In the genomic region with DNA sequence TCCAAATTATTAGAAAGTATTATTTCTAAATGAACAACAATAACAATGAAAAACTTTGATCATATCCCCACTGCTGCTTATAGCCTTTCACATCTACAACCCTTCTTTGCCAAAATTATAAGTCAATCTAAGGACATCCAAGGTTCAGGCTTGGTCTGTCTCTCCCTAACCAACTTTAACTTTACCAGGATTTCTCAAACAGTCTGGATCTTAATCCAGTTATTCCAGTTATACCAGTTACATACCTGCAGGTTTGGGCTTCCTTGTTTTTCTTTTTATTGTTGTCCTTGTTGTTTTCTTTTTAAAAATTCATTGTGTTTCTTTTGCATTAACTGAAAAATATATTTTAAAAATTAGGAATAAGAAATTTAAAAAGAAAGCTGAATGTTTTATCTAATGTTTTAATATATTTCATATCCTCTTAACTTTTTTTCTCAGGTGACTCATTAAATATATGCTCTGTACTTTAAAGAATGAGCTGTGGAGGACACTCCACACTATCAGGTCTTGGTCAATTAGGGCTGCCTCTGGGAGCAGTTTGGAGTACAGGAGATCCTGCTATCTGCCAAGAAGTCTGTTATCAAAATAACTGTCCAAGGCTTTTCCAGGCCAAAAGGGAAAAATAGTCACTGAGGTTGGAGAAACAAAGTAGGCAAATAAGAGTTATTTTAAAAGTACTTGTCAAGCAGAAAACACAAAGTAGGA, we compare ENCODE assay signal across 15 cellular contexts.
DNase-seq lines count a peak whose midpoint lies in the region; ATAC-seq and TF ChIP-seq lines count a peak whose summit lies in the region.
"Had no signal": no experiment of that assay in that cellular context is flagged by ENCODE, and none has a peak within 500 bp of the region (broad histone marks: within the 10 kb centered on the region; RNA-seq: fewer than 3 reads in every experiment).

No MANE protein-coding gene starts in this region.

- no peak overlapping the region for H2BK12ac ChIP-seq in trophoblast cell (ENCODE audit: low read length)

- H4K91ac ChIP-seq in trophoblast cell (ENCODE audit: low read depth, low read length), result no peak overlapping the region

- H2AK5ac ChIP-seq in trophoblast cell (ENCODE audit: low read length), result no peak overlapping the region

- H3K27me3 ChIP-seq in trophoblast cell (ENCODE audit: insufficient read depth, low read length), result no peaks in the 10 kb centered on the region
- H3K27me3 ChIP-seq: BLaER1 had no signal

- peak overlapping the region; percentile 19 for H3K27ac ChIP-seq in trophoblast cell (ENCODE audit: low read depth, low read length)
- H3K27ac ChIP-seq: BLaER1 had no signal

- DNase-seq in DMS53 (lab: John Stamatoyannopoulos, UW) (peak; percentile 58), LNCaP clone FGC (ENCODE audit: low read depth) (peak; percentile 73), epithelial cell of esophagus (ENCODE audit: low read depth) (peak; percentile 63), trophoblast cell (peak; percentile 1 to 84), NCI-H82 treated with DMSO at 0.1 percent for 48 hours (lab: John Stamatoyannopoulos, UW; ENCODE audit: unreplicated experiment) (no peak), mucosa of gallbladder (ENCODE audit: low spot score) (no peak)
- DNase-seq: CD4-positive, alpha-beta memory T cell; DMS79 treated with DMSO at 0.1 percent for 48 hours; NCI-H1694; NCI-H2081 treated with DMSO at 0.1 percent for 48 hours; NCI-H524 had no signal

- no peaks in the 10 kb centered on the region for H3K9me3 ChIP-seq in trophoblast cell (ENCODE audit: insufficient read depth, low read depth, low read length)
- H3K9me3 ChIP-seq: BLaER1, HAP-1 had no signal

- H3K18ac ChIP-seq in trophoblast cell (ENCODE audit: low read length), result no peak overlapping the region

- H3K9ac ChIP-seq in trophoblast cell (ENCODE audit: low read length), result no peak overlapping the region
- H3K9ac ChIP-seq: BLaER1 had no signal

- no peaks in the 10 kb centered on the region for H3K36me3 ChIP-seq in trophoblast cell (ENCODE audit: control insufficient read depth in 1 of 2, insufficient read depth in 2 of 2, low read length in 2 of 2)
- H3K36me3 ChIP-seq: BLaER1, HAP-1 had no signal

- H4K12ac ChIP-seq in trophoblast cell (ENCODE audit: low read depth, low read length), result no peak overlapping the region

- H3K79me1 ChIP-seq in trophoblast cell (ENCODE audit: low read length), result no peaks in the 10 kb centered on the region

- no peak overlapping the region for H3K4me3 ChIP-seq in LNCaP clone FGC (ENCODE audit: low read depth, low read length)
- H3K4me3 ChIP-seq in epithelial cell of esophagus (ENCODE audit: low read length), result no peak overlapping the region
- H3K4me3 ChIP-seq in trophoblast cell (ENCODE audit: low read depth, low read length), result no peak overlapping the region
- H3K4me3 ChIP-seq: BLaER1, HAP-1, K562 had no signal

- no peak for ATAC-seq in GM18517 (IDR thresholded peaks at IDR 0.05; ENCODE audit: unreplicated experiment)
- ATAC-seq: K562 had no signal

- H3K4me2 ChIP-seq in trophoblast cell (ENCODE audit: low read length), result no peak overlapping the region
- H3K4me2 ChIP-seq: BLaER1 had no signal

- H2BK120ac ChIP-seq in trophoblast cell (ENCODE audit: insufficient read depth, low read length, poor library complexity), result no peak overlapping the region

- H3K23ac ChIP-seq in trophoblast cell (ENCODE audit: low read length), result no peak overlapping the region

- no peak for TF ChIP-seq CTCF in LNCaP clone FGC (IDR thresholded peaks at IDR 0.05; ENCODE audit: control insufficient read depth, extremely low read depth, insufficient read depth)
- TF ChIP-seq CTCF in epithelial cell of esophagus (IDR thresholded peaks at IDR 0.05; ENCODE audit: insufficient read depth, low read depth, low read length, missing control alignments), result no peak

- peaks cover 0 to 2% of the 10 kb centered on the region in 2 experiments for H3K4me1 ChIP-seq in trophoblast cell (ENCODE audit: control insufficient read depth in 1 of 2, insufficient read depth in 2 of 2, low read length in 2 of 2)
- H3K4me1 ChIP-seq: HAP-1 had no signal

- H3K14ac ChIP-seq in trophoblast cell (ENCODE audit: low read length), result no peak overlapping the region

- H2BK5ac ChIP-seq in trophoblast cell (ENCODE audit: low read depth, low read length, poor library complexity), result no peak overlapping the region

- H2AFZ ChIP-seq in trophoblast cell (ENCODE audit: insufficient read depth, low read length, poor library complexity), result no peak overlapping the region

- H3K4ac ChIP-seq in trophoblast cell (ENCODE audit: low read depth, low read length), result no peak overlapping the region

- no peak overlapping the region for H4K8ac ChIP-seq in trophoblast cell (ENCODE audit: low read depth, low read length)

- no peaks in the 10 kb centered on the region for H3K79me2 ChIP-seq in trophoblast cell (ENCODE audit: control insufficient read depth, insufficient read depth, low read length, poor library complexity)

Comparison
In these comparisons a context has a peak if more than half of its experiments do, and no peak if none do; other contexts are left out.
1. DNase-seq: peak in DMS53 (single experiment), LNCaP clone FGC (single experiment), epithelial cell of esophagus (single experiment) and trophoblast cell (2 of 2); none in NCI-H82 treated with DMSO at 0.1 percent for 48 hours (single experiment) and mucosa of gallbladder (single experiment).